In the genomic region with DNA sequence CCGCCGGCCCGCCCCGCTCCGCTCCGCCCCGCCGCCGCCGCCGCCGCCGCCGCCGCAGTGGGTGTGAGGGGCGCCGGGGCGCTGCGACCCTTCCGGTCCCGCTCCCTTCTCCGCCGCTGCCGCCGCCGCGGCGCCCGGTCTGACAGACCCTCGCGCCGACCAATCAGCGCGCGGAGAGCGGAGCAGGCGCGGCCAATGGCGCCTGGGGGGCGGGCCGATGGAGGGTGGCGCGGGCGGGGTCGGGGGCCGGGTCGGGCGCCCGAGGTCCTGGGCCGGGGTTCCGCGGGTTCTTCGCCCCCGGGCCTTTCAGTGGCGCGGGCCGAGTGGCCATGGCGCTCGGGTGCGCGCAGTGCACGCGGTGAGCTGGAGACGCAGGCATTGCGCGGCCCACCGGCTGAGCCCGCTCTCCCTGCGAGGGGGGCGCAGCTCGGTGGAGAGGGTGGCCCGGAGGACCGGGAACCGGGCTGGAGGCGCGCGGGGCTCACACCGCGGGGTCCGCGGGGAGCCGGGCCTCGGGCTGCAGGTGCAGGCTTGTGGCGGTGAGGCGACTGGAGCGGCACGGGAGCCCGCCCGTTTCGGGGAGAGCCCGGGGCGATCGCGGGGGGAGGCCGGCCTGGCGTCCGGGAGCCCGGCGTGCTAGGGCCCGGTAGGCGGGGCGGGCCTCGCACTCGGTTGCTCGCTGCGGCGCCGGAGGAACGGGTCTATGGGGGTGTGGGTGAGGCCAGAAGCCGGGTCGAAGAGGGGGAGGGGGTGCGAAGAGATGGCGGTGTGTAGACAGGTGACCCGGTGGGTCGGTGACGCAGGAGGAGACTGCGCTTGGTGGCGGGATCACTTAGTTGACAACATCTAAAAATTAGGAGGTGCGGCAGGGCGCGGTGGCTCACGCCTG, we compare ENCODE assay signal across 8 cellular contexts. TPM values are rescaled to one million over a fixed set of nuclear protein-coding genes. Genes with fewer than 3 reads are reported as not detected.
DNase-seq lines count a peak whose midpoint lies in the region; ATAC-seq and TF ChIP-seq lines count a peak whose summit lies in the region.

MAPK9 (minus strand) TSS at position 141 of the 889 bp plus-strand sequence. CDS start 11,522 bp downstream, outside the sequence.

- TF ChIP-seq EP300 in neural cell (conservative IDR thresholded peaks at IDR 0.05; ENCODE audit: poor library complexity, severe bottlenecking): peak; percentile 29

- CTCF ChIA-PET in RWPE1 (lab: Yijun Ruan, JAX): interaction anchor here (0.6 to 4.3 kb wide), 15 partner anchors 9 to 313 kb away, joined by 3 to 55 read pairs (median 5); partner anchors contain the start of gene RASGEF1C

- H3K9ac ChIP-seq in DND-41 (ENCODE audit: low read depth, low read length): peak within 1 kb of the TSS; percentile 94
- peak within 1 kb of the TSS; percentile 96 for H3K9ac ChIP-seq in neural cell (ENCODE audit: low read length)

- H2AFZ ChIP-seq in DND-41 (ENCODE audit: low read depth, low read length) (peak within 1 kb of the TSS; percentile 94), neural cell (ENCODE audit: low read depth, low read length) (peak within 1 kb of the TSS; percentile 76)

- H3K4me1 Mint-ChIP-seq in IgD-negative memory B cell: peaks cover 29 to 39% (median 34%) of the 10 kb centered on the region in 3 donors
- H3K4me1 Mint-ChIP-seq in stimulated activated naive CD8-positive, alpha-beta T cell treated with anti-CD3 and anti-CD28 coated beads, Interleukin-15, amount 100 ng/mL, for 72 hours: peaks cover 59% of the 10 kb centered on the region

- DNase-seq in DND-41 (peak; percentile 83), RWPE1 (ENCODE audit: low spot score) (peak; percentile 97), fibroblast of the conjunctiva (ENCODE audit: low read depth) (peak; percentile 34)
- peak; percentile 79 for DNase-seq in activated effector memory CD4-positive, alpha-beta T cell treated with Interleukin-2 at 50 U/mL for 16 hours
- peak; percentile 83 to 86 for DNase-seq in stimulated activated naive CD8-positive, alpha-beta T cell treated with anti-CD3 and anti-CD28 coated beads, Interleukin-15, amount 100 ng/mL, for 72 hours

- TF ChIP-seq CTCF in DND-41 (IDR thresholded peaks at IDR 0.05; ENCODE audit: borderline replicate concordance, extremely low read depth, low read length, poor library complexity, severe bottlenecking): no peak
- TF ChIP-seq CTCF in RWPE1 (conservative IDR thresholded peaks at IDR 0.05; ENCODE audit: low read depth): no peak
- no peak for TF ChIP-seq CTCF in neural cell (IDR thresholded peaks at IDR 0.05; ENCODE audit: poor library complexity, severe bottlenecking)

- no peak for TF ChIP-seq RAD21 in neural cell (conservative IDR thresholded peaks at IDR 0.05)

- peaks cover 4% of the 10 kb centered on the region for H3K36me3 Mint-ChIP-seq in IgD-negative memory B cell

- no peaks in the 10 kb centered on the region for H3F3A ChIP-seq in neural cell (ENCODE audit: insufficient read depth, low read length, poor library complexity, severe bottlenecking)

- H3K79me2 ChIP-seq in DND-41 (ENCODE audit: insufficient read depth, low read length) (peaks cover 54% of the 10 kb centered on the region), neural cell (replicated peaks; ENCODE audit: insufficient read depth, low read length) (peaks cover 35% of the 10 kb centered on the region)

- H3K36me3 ChIP-seq in DND-41 (ENCODE audit: insufficient read depth, low read length) (peaks cover 10% of the 10 kb centered on the region), neural cell (ENCODE audit: insufficient read depth, low read length) (no peaks in the 10 kb centered on the region)

- POLR2A ChIA-PET in RWPE1 (lab: Yijun Ruan, JAX; ENCODE audit: low non-redundant PET): interaction anchor here (0.6 kb wide), 1 partner anchor 25 kb away, joined by 3 read pairs; no protein-coding TSS in a partner anchor

- peaks cover 42% of the 10 kb centered on the region for H4K20me1 ChIP-seq in DND-41 (ENCODE audit: insufficient read depth, low read length)
- H4K20me1 ChIP-seq in neural cell (ENCODE audit: insufficient read depth): no peaks in the 10 kb centered on the region

- peaks cover 2% of the 10 kb centered on the region for H3K27me3 Mint-ChIP-seq in IgD-negative memory B cell
- no peaks in the 10 kb centered on the region for H3K27me3 Mint-ChIP-seq in stimulated activated naive CD8-positive, alpha-beta T cell treated with anti-CD3 and anti-CD28 coated beads, Interleukin-15, amount 100 ng/mL, for 72 hours

- ATAC-seq in DND-41 (ENCODE audit: insufficient read depth, low read depth): peak; percentile 85
- ATAC-seq in GM21528 (IDR thresholded peaks at IDR 0.05; ENCODE audit: low FRiP score, unreplicated experiment): peak; percentile 85
- peak; percentile 84 for ATAC-seq in stimulated activated naive CD8-positive, alpha-beta T cell treated with anti-CD3 and anti-CD28 coated beads, Interleukin-15, amount 100 ng/mL, for 72 hours

- peak within 1 kb of the TSS; percentile 95 to 99 (median 97) for H3K27ac Mint-ChIP-seq in IgD-negative memory B cell
- H3K27ac Mint-ChIP-seq in stimulated activated naive CD8-positive, alpha-beta T cell treated with anti-CD3 and anti-CD28 coated beads, Interleukin-15, amount 100 ng/mL, for 72 hours: peak within 1 kb of the TSS; percentile 93 to 98

- H3K4me3 Mint-ChIP-seq in IgD-negative memory B cell: peak within 1 kb of the TSS; percentile 94 to 99 (median 98)
- peak within 1 kb of the TSS; percentile 89 to 98 for H3K4me3 Mint-ChIP-seq in stimulated activated naive CD8-positive, alpha-beta T cell treated with anti-CD3 and anti-CD28 coated beads, Interleukin-15, amount 100 ng/mL, for 72 hours

- H3K27me3 ChIP-seq in DND-41 (ENCODE audit: insufficient read depth, low read length, poor library complexity): no peaks in the 10 kb centered on the region
- no peaks in the 10 kb centered on the region for H3K27me3 ChIP-seq in neural cell (ENCODE audit: insufficient read depth, low read depth, low read length)

- no peaks in the 10 kb centered on the region for H3K9me2 ChIP-seq in neural cell (ENCODE audit: insufficient read depth, low read length)

- no peaks in the 10 kb centered on the region for H3K9me3 ChIP-seq in DND-41 (ENCODE audit: insufficient read depth, low read length, severe bottlenecking)
- no peaks in the 10 kb centered on the region for H3K9me3 ChIP-seq in neural cell (ENCODE audit: low read length)

- H3K9me3 Mint-ChIP-seq in IgD-negative memory B cell: no peaks in the 10 kb centered on the region
- no peaks in the 10 kb centered on the region for H3K9me3 Mint-ChIP-seq in stimulated activated naive CD8-positive, alpha-beta T cell treated with anti-CD3 and anti-CD28 coated beads, Interleukin-15, amount 100 ng/mL, for 72 hours

- H3K4me2 ChIP-seq in DND-41 (ENCODE audit: insufficient read depth, low read length) (peak within 1 kb of the TSS; percentile 89), neural cell (ENCODE audit: low read length) (peak within 1 kb of the TSS; percentile 52)

- H3K4me3 ChIP-seq in DND-41 (ENCODE audit: low read depth in 1 of 2, low read length in 2 of 2) (peak within 1 kb of the TSS; percentile 90 to 96), neural cell (ENCODE audit: low read length) (peak within 1 kb of the TSS; percentile 87)

- peaks cover 39% of the 10 kb centered on the region for H3K4me1 ChIP-seq in DND-41 (ENCODE audit: insufficient read depth, low read length)

- peak within 1 kb of the TSS; percentile 78 for H3K27ac ChIP-seq in DND-41 (ENCODE audit: low read length)
- peak within 1 kb of the TSS; percentile 85 for H3K27ac ChIP-seq in RWPE1
- H3K27ac ChIP-seq in neural cell (ENCODE audit: low read length): peak within 1 kb of the TSS; percentile 87

TF ChIP-seq in neural cell, 6 proteins besides CTCF, POLR2A, EP300 and RAD21:
- TF ChIP-seq REST (IDR thresholded peaks at IDR 0.05; ENCODE audit: borderline replicate concordance) (no peak), POLR2AphosphoS5 (IDR thresholded peaks at IDR 0.05) (peak; percentile 67), MXI1 (conservative IDR thresholded peaks at IDR 0.05; ENCODE audit: poor library complexity, severe bottlenecking) (peak; percentile 70), EZH2 (IDR thresholded peaks at IDR 0.05; ENCODE audit: borderline replicate concordance, insufficient read depth, low read length, poor library complexity, severe bottlenecking) (no peak), SMC3 (conservative IDR thresholded peaks at IDR 0.05; ENCODE audit: poor library complexity) (peak; percentile 29), TAF1 (IDR thresholded peaks at IDR 0.05; ENCODE audit: low read depth) (peak; percentile 39)
TF ChIP-seq in neural cell: peak in this region for 4.

RNA-seq across cellular contexts. Expression of gene MAPK9, which starts in this region (rescaled TPM):
- polyA plus RNA-seq in IgD-negative memory B cell (19.4 TPM), neural cell (64.9 and 73.9 TPM in 2 replicates)
- polyA minus RNA-seq in neural cell: 105 and 109 TPM in 2 replicates

Comparison
In these comparisons a context has a peak if more than half of its experiments do, and no peak if none do; other contexts are left out.
1. Peak in every context shown above with its lines: DNase-seq, ATAC-seq, H3K4me3 ChIP-seq and H3K27ac ChIP-seq.
2. DNase-seq: peak in every context shown above with its lines; median percentile 97 in RWPE1; 84 in stimulated activated naive CD8-positive, alpha-beta T cell treated with anti-CD3 and anti-CD28 coated beads, Interleukin-15, amount 100 ng/mL, for 72 hours; 83 in DND-41; 79 in activated effector memory CD4-positive, alpha-beta T cell treated with Interleukin-2 at 50 U/mL for 16 hours; 34 in fibroblast of the conjunctiva.